15 cellular contexts compared by ENCODE assay signal in the genomic region with DNA sequence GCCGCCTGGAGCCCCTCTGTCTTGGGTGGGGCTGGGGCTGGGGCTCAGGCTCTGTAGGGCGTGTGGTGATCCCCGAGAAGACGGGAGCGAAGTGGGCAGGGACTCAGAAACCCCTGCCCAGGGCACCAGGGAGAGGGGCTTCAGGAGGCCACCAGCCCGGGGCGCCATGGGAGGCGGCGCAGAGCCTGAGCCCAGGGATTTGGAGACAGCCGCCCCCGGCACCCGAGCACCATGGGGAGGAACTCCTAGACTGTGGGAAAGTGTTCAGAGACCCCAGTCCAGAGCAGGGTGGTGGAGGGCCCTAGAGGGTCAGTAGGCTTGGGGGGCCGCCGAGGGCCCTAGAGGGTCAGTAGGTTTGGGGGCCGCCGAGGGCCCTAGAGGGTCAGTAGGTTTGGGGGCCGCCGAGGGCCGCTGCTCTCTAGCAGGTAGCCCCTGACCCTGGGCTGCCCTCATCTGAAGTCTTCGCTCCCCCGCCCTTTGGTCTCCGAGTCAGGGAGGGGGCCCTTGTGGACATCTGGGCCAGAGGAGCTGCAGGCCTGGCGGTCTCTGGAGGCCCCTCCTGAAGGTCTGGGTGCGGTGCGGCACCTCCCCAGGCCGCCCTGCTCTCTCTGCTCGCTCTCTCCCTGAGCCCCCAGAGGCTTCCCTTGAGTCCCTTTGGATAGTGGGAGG. TPM values are rescaled to one million over a fixed set of nuclear protein-coding genes. Genes with fewer than 3 reads are reported as not detected.
DNase-seq lines count a peak whose midpoint lies in the region; ATAC-seq and TF ChIP-seq lines count a peak whose summit lies in the region.
"Had no signal": no experiment of that assay in that cellular context is flagged by ENCODE, and none has a peak within 500 bp of the region (broad histone marks: within the 10 kb centered on the region; RNA-seq: fewer than 3 reads in every experiment).

No MANE protein-coding gene starts in this region.

- H2AFZ ChIP-seq in H9 (ENCODE audit: low read length): no peak overlapping the region

- H3K4me2 ChIP-seq in H9 (ENCODE audit: insufficient read depth, insufficient read length, low read length): no peak overlapping the region

- H3K27ac Mint-ChIP-seq in H9 (no peak overlapping the region), WTC11 (no peak overlapping the region)
- H3K27ac Mint-ChIP-seq in activated naive CD4-positive, alpha-beta T cell treated with anti-CD3 and anti-CD28 coated beads, Interleukin-2, amount 50 U/mL, for 72 hours: no peak overlapping the region
- H3K27ac Mint-ChIP-seq: activated CD4-positive, alpha-beta memory T cell treated with anti-CD3 and anti-CD28 coated beads for 36 hours; T-helper 2 cell treated with Interferon-gamma antibody and Interleukin-4, amounts not matched to agents 5 μg/mL and 100 μg/mL, for 36 hours had no signal

- H3K23me2 ChIP-seq in H9 (ENCODE audit: insufficient read length, low read depth, low read length, poor library complexity, severe bottlenecking): peaks cover 3% of the 10 kb centered on the region

- H3K23ac ChIP-seq in H9 (ENCODE audit: insufficient read length, low read depth, low read length): no peak overlapping the region

- H4K5ac ChIP-seq in H9 (ENCODE audit: insufficient read length, low read depth, low read length): no peak overlapping the region

- H2BK120ac ChIP-seq in H9 (ENCODE audit: low read depth, low read length, poor library complexity, severe bottlenecking): no peak overlapping the region

- H3K18ac ChIP-seq in H9 (ENCODE audit: insufficient read length, low read depth, low read length): no peak overlapping the region

- no peaks in the 10 kb centered on the region for H3K79me1 ChIP-seq in H9 (ENCODE audit: insufficient read depth, low read depth, low read length, poor library complexity, severe bottlenecking)

- no CpG with 5 or more reads among the region's 27 CpGs for WGBS in H9 (ENCODE audit: extremely low coverage, insufficient read length, low lambda C conversion rate)

- no peak overlapping the region for H2BK5ac ChIP-seq in H9 (ENCODE audit: insufficient read length, low read length)

- H3K27ac ChIP-seq in H9 (ENCODE audit: insufficient read length, low read depth, low read length) (no peak overlapping the region), iPS-18a (ENCODE audit: low read length) (no peak overlapping the region), gastrocnemius medialis (no peak overlapping the region)
- H3K27ac ChIP-seq: colonic mucosa had no signal

- H3K36me3 Mint-ChIP-seq in H9 (ENCODE audit: insufficient read depth in 1 of 3, low read depth in 3 of 3) (peaks cover 0 to under 1% (median under 1%) of the 10 kb centered on the region in 3 experiments; a peak in 3 of 7 replicates), WTC11 (no peaks in the 10 kb centered on the region)
- no peaks in the 10 kb centered on the region for H3K36me3 Mint-ChIP-seq in activated naive CD4-positive, alpha-beta T cell treated with anti-CD3 and anti-CD28 coated beads, Interleukin-2, amount 50 U/mL, for 72 hours
- H3K36me3 Mint-ChIP-seq: activated CD4-positive, alpha-beta memory T cell treated with anti-CD3 and anti-CD28 coated beads for 36 hours had no signal

- H2AK5ac ChIP-seq in H9 (ENCODE audit: insufficient read length, low read length): no peak overlapping the region

- H3K4me1 Mint-ChIP-seq in H9 (no peaks in the 10 kb centered on the region), WTC11 (no peaks in the 10 kb centered on the region; the same call in 1 of the 2 replicates)

- DNase-seq in H9 (no peak), WTC11 (ENCODE audit: low spot score) (no peak), gastrocnemius medialis (no peak), anterior cingulate cortex (lab: John Stamatoyannopoulos, UW) (no peak), EL (no peak)
- DNase-seq in activated naive CD4-positive, alpha-beta T cell treated with anti-CD3 and anti-CD28 coated beads, Interleukin-2, amount 50 U/mL, for 72 hours (ENCODE audit: low spot score in 2 of 2): no peak
- DNase-seq: activated CD4-positive, alpha-beta memory T cell treated with anti-CD3 and anti-CD28 coated beads for 36 hours; activated gamma-delta T cell; colonic mucosa; foreskin fibroblast; KG1 had no signal

- H3K4me3 Mint-ChIP-seq in H9 (peak overlapping the region; percentile 58 to 78), WTC11 (peak overlapping the region; percentile 60)
- H3K4me3 Mint-ChIP-seq: activated CD4-positive, alpha-beta memory T cell treated with anti-CD3 and anti-CD28 coated beads for 36 hours; T-helper 2 cell treated with Interferon-gamma antibody and Interleukin-4, amounts not matched to agents 5 μg/mL and 100 μg/mL, for 36 hours had no signal

- CTCF ChIA-PET in WTC11 (lab: Charles Lee): interaction anchor here (1.0 to 2.6 kb wide), 2 partner anchors 72 to 184 kb away, joined by 4 to 11 read pairs; no protein-coding TSS in a partner anchor

- ATAC-seq in WTC11: peak; percentile 13
- ATAC-seq in gastrocnemius medialis: no peak
- no peak for ATAC-seq in GM21529 (IDR thresholded peaks at IDR 0.05; ENCODE audit: unreplicated experiment)
- no peak for ATAC-seq in activated naive CD4-positive, alpha-beta T cell treated with anti-CD3 and anti-CD28 coated beads, Interleukin-2, amount 50 U/mL, for 72 hours

- H3K56ac ChIP-seq in H9 (ENCODE audit: insufficient read length, low read depth, low read length): no peak overlapping the region

- H4K8ac ChIP-seq in H9 (replicated peaks; ENCODE audit: insufficient read length, low read depth, low read length): no peak overlapping the region

- no peak overlapping the region for H3T11ph ChIP-seq in H9 (ENCODE audit: low read length)

- no peaks in the 10 kb centered on the region for H3K4me1 ChIP-seq in H9 (ENCODE audit: insufficient read depth, low read length)
- H3K4me1 ChIP-seq in iPS-18a (ENCODE audit: control insufficient read depth, low read depth, low read length): no peaks in the 10 kb centered on the region
- peaks cover 6 to 8% of the 10 kb centered on the region in 2 donors for H3K4me1 ChIP-seq in gastrocnemius medialis
- H3K4me1 ChIP-seq: colonic mucosa had no signal

- peaks cover 3% of the 10 kb centered on the region; the same call in 1 of the 2 replicates for H3K27me3 ChIP-seq in H9 (ENCODE audit: insufficient read depth, low read length)
- H3K27me3 ChIP-seq in iPS-18a (ENCODE audit: control insufficient read depth, insufficient read depth, low read length): peaks cover 45% of the 10 kb centered on the region
- H3K27me3 ChIP-seq in gastrocnemius medialis: peaks cover 0 to 16% (median 11%) of the 10 kb centered on the region in 3 donors

- H2BK12ac ChIP-seq in H9 (ENCODE audit: insufficient read length, low read depth, low read length): no peak overlapping the region

- H4K20me1 ChIP-seq in H9 (ENCODE audit: control insufficient read depth, insufficient read depth, insufficient read length): no peaks in the 10 kb centered on the region

- H3K9ac ChIP-seq in H9 (ENCODE audit: extremely low read depth, insufficient read length, low read length) (no peak overlapping the region), iPS-18a (ENCODE audit: low read length) (no peak overlapping the region)

- POLR2A ChIA-PET in WTC11 (lab: Charles Lee): no interaction called here

- no peak overlapping the region for H2BK20ac ChIP-seq in H9 (ENCODE audit: low read depth, low read length, poor library complexity, severe bottlenecking)

- H3K36me3 ChIP-seq in iPS-18a (ENCODE audit: control insufficient read depth, low read depth, low read length): no peaks in the 10 kb centered on the region
- no peaks in the 10 kb centered on the region for H3K36me3 ChIP-seq in gastrocnemius medialis
- H3K36me3 ChIP-seq: colonic mucosa had no signal

- TF ChIP-seq POLR2A in gastrocnemius medialis (IDR thresholded peaks at IDR 0.05): no peak

- in situ Hi-C loops in gastrocnemius medialis (cut with MboI; ENCODE audit: low sequenced_read_pairs in 4 of 4): no loop called here

- TF ChIP-seq CTCF in H9 (conservative IDR thresholded peaks at IDR 0.05) (no peak), WTC11 (IDR thresholded peaks at IDR 0.05) (no peak), gastrocnemius medialis (IDR thresholded peaks at IDR 0.05 in 4 of 5, conservative IDR thresholded peaks at IDR 0.05 in 1 of 5) (no peak)

- intact Hi-C loops in gastrocnemius medialis (cut with DNase I; ENCODE audit: low total_unique reads): no loop called here

- H3K27me3 Mint-ChIP-seq in H9 (ENCODE audit: low read depth) (peaks cover 50% of the 10 kb centered on the region), WTC11 (ENCODE audit: low read depth) (peaks cover 36% of the 10 kb centered on the region)

- no peak overlapping the region for H3K4ac ChIP-seq in H9 (ENCODE audit: low read depth, low read length)

- H3K4me3 ChIP-seq in iPS-18a (ENCODE audit: low read length): peak overlapping the region; percentile 33
- peak overlapping the region; percentile 25 to 44 (median 28) for H3K4me3 ChIP-seq in gastrocnemius medialis
- H3K4me3 ChIP-seq: colonic mucosa, lung had no signal

- H3K9me3 Mint-ChIP-seq in H9: peaks cover 0 to 5% of the 10 kb centered on the region in 2 experiments; a peak in 1 of 5 replicates
- H3K9me3 Mint-ChIP-seq in WTC11: no peaks in the 10 kb centered on the region
- no peaks in the 10 kb centered on the region for H3K9me3 Mint-ChIP-seq in activated naive CD4-positive, alpha-beta T cell treated with anti-CD3 and anti-CD28 coated beads, Interleukin-2, amount 50 U/mL, for 72 hours
- H3K9me3 Mint-ChIP-seq: activated CD4-positive, alpha-beta memory T cell treated with anti-CD3 and anti-CD28 coated beads for 36 hours; T-helper 2 cell treated with Interferon-gamma antibody and Interleukin-4, amounts not matched to agents 5 μg/mL and 100 μg/mL, for 36 hours had no signal

- H3K9me3 ChIP-seq in H9 (ENCODE audit: control insufficient read depth, low read depth, low read length) (no peaks in the 10 kb centered on the region), iPS-18a (ENCODE audit: control insufficient read depth, low read depth, low read length) (no peaks in the 10 kb centered on the region), gastrocnemius medialis (no peaks in the 10 kb centered on the region)
- H3K9me3 ChIP-seq: colonic mucosa had no signal

- H3K79me2 ChIP-seq in H9 (ENCODE audit: insufficient read depth, low read length): no peaks in the 10 kb centered on the region

- no peak overlapping the region for H4K91ac ChIP-seq in H9 (ENCODE audit: insufficient read length, low read depth, low read length)

- H2BK15ac ChIP-seq in H9 (ENCODE audit: low read depth, low read length): no peak overlapping the region

- H3K14ac ChIP-seq in H9 (ENCODE audit: insufficient read depth, low read length): no peak overlapping the region; the same call in 1 of the 2 replicates

RNA-seq across cellular contexts. Expression of a gene that starts 0.7 kb away (rescaled TPM):
- total RNA-seq in H9 (2021) (4.2 and 5.9 TPM in 2 replicates), WTC11 (2021) (3.4 to 4.0 TPM (median 3.5 TPM) in 3 replicates), gastrocnemius medialis (1 to 10 TPM in 3 of 4 donors, not detected in 1; 1.4 to 3.5 (median 1.8) TPM)
- not detected for total RNA-seq in activated naive CD4-positive, alpha-beta T cell treated with anti-CD3 and anti-CD28 coated beads, Interleukin-2, amount 50 U/mL, for 72 hours
- total RNA-seq: activated CD4-positive, alpha-beta memory T cell treated with anti-CD3 and anti-CD28 coated beads for 36 hours had no signal

RNA-seq across cellular contexts. Expression of a gene that starts 1.8 kb away (rescaled TPM):
- total RNA-seq in H9 (2021): 1.1 and 1.4 TPM in 2 replicates
- 1.9 to 2.4 TPM (median 2.3 TPM) in 3 replicates for total RNA-seq in WTC11 (2021)
- total RNA-seq in gastrocnemius medialis: 1 to 10 TPM in 1 of 4 donors, not detected in 3; 2.2 TPM
- not detected for total RNA-seq in activated naive CD4-positive, alpha-beta T cell treated with anti-CD3 and anti-CD28 coated beads, Interleukin-2, amount 50 U/mL, for 72 hours
- total RNA-seq: activated CD4-positive, alpha-beta memory T cell treated with anti-CD3 and anti-CD28 coated beads for 36 hours had no signal

RNA-seq across cellular contexts. Expression of a gene that starts 5.4 kb away (rescaled TPM):
- 2.9 and 3.4 TPM in 2 replicates for total RNA-seq in H9 (2021)
- 1.8 to 2.7 TPM (median 2.3 TPM) in 3 replicates for total RNA-seq in WTC11 (2021)
- 1 to 10 TPM; 1.2 to 2.2 (median 1.6) TPM for total RNA-seq in gastrocnemius medialis
- total RNA-seq in activated naive CD4-positive, alpha-beta T cell treated with anti-CD3 and anti-CD28 coated beads, Interleukin-2, amount 50 U/mL, for 72 hours: under 1 TPM in 1 of 2 donors, not detected in 1; 0.14 TPM

RNA-seq across cellular contexts. Expression of a gene that starts 46.5 kb away (rescaled TPM):
- total RNA-seq in H9 (2021): 94.9 and 98.8 TPM in 2 replicates
- total RNA-seq in WTC11 (2021): 115 to 140 TPM (median 137 TPM) in 3 replicates
- 100 to 1,000 TPM in 3 of 4 donors, 10 to 100 TPM in 1; 85.2 to 288 (median 251) TPM for total RNA-seq in gastrocnemius medialis
- total RNA-seq in activated naive CD4-positive, alpha-beta T cell treated with anti-CD3 and anti-CD28 coated beads, Interleukin-2, amount 50 U/mL, for 72 hours: 10 to 100 TPM in 1 of 2 donors, 1 to 10 TPM in 1; 3.8 to 11.5 TPM

RNA-seq across cellular contexts. Expression of a gene that starts 51.9 kb away (rescaled TPM):
- total RNA-seq in H9 (2021) (128 and 137 TPM in 2 replicates), WTC11 (2021) (111 to 135 TPM (median 130 TPM) in 3 replicates), gastrocnemius medialis (10 to 100 TPM; 18.4 to 53.5 (median 31.1) TPM)
- 10 to 100 TPM; 66.1 to 88.3 TPM for total RNA-seq in activated naive CD4-positive, alpha-beta T cell treated with anti-CD3 and anti-CD28 coated beads, Interleukin-2, amount 50 U/mL, for 72 hours
